16 cellular contexts compared by ENCODE assay signal in the genomic region with DNA sequence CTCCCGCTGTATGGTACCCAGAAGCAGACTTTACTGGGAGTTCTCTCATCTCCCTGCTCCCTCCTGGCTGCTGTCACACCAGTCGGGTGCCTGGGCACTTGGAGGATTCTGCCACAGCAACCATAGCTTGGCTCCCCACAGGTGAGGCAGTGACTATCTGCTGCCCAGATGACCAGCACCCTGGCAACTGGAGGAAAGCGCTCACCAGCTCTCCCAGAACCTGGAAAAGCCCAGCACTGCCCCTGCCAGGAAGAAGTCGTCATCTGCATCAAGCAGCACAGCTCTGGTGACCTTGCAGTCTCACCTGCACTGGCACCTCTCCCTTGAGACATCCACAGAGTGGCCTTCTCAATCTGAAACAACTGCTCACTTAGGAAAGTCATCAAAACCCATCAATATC. TPM values are rescaled to one million over a fixed set of nuclear protein-coding genes. Genes with fewer than 3 reads are reported as not detected.
DNase-seq lines count a peak whose midpoint lies in the region; ATAC-seq, FAIRE-seq and TF ChIP-seq lines count a peak whose summit lies in the region.
"Had no signal": no experiment of that assay in that cellular context is flagged by ENCODE, and none has a peak within 500 bp of the region (broad histone marks: within the 10 kb centered on the region; RNA-seq: fewer than 3 reads in every experiment).

No MANE protein-coding gene starts in this region.

- no peak for DNase-seq in stimulated activated naive CD8-positive, alpha-beta T cell treated with anti-CD3 and anti-CD28 coated beads, Interleukin-15, amount 100 ng/mL, for 72 hours
- DNase-seq in stimulated activated naive CD8-positive, alpha-beta T cell treated with anti-CD3 and anti-CD28 coated beads, Interleukin-15, Interleukin-2, amounts not matched to agents 100 U/mL and 50 U/mL, for 24 hours, result no peak
- peak; percentile 50 for DNase-seq in activated CD4-positive, alpha-beta memory T cell treated with anti-CD3 and anti-CD28 coated beads for 36 hours
- DNase-seq in right lobe of liver, result peak; percentile 66 to 69 (median 67)
- DNase-seq in brain microvascular endothelial cell, result no peak
- DNase-seq in urothelium cell line (ENCODE audit: low spot score), result no peak
- DNase-seq in NCI-H187 treated with DMSO at 0.1 percent for 48 hours (lab: John Stamatoyannopoulos, UW), result no peak
- DNase-seq: NCI-H1105; NK-92 treated with Interleukin-12 subunit alpha and Interleukin-12 subunit beta, amount 100 ng/mL, for 24 hours; T-helper 1 cell had no signal

- H3K4me3 ChIP-seq in right lobe of liver, result no peak overlapping the region
- H3K4me3 ChIP-seq in brain microvascular endothelial cell (ENCODE audit: low read depth, low read length), result no peak overlapping the region

- no peak overlapping the region for H3K27ac ChIP-seq in right lobe of liver
- no peak overlapping the region for H3K27ac ChIP-seq in brain microvascular endothelial cell

- intact Hi-C loops in activated CD4-positive, alpha-beta memory T cell treated with anti-CD3 and anti-CD28 coated beads for 36 hours (cut with micrococcal nuclease), result loop anchor here (5.0 kb wide), 1 partner anchor 247 kb away; no protein-coding TSS in a partner anchor
- intact Hi-C loops in right lobe of liver (cut with DNase I), result no loop called here

- CTCF ChIA-PET in activated CD4-positive, alpha-beta memory T cell treated with anti-CD3 and anti-CD28 coated beads for 36 hours (lab: Charles Lee), result interaction anchor here (0.6 to 2.2 kb wide), 7 partner anchors 8 to 249 kb away, joined by 3 to 13 read pairs (median 3); no protein-coding TSS in a partner anchor

- TF ChIP-seq POLR2A in right lobe of liver (IDR thresholded peaks at IDR 0.05), result no peak

- FAIRE-seq in urothelium cell line (lab: Jason Lieb, UNC), result no peak
- FAIRE-seq: astrocyte, endothelial cell of umbilical vein had no signal

- TF ChIP-seq CTCF in right lobe of liver (IDR thresholded peaks at IDR 0.05) (peak in 3 of 4 donors; percentile 24 to 43 (median 27)), brain microvascular endothelial cell (IDR thresholded peaks at IDR 0.05; ENCODE audit: low read depth, low read length, missing control alignments) (no peak)

- in situ Hi-C loops in brain microvascular endothelial cell (cut with HindIII; ENCODE audit: low pct_ligation_motif_present, low sequenced_read_pairs), result no loop called here

- H3K4me3 Mint-ChIP-seq in stimulated activated naive CD8-positive, alpha-beta T cell treated with anti-CD3 and anti-CD28 coated beads, Interleukin-15, amount 100 ng/mL, for 72 hours, result no peak overlapping the region
- no peak overlapping the region for H3K4me3 Mint-ChIP-seq in activated CD4-positive, alpha-beta memory T cell treated with anti-CD3 and anti-CD28 coated beads for 36 hours
- H3K4me3 Mint-ChIP-seq: CD14-positive monocyte; natural killer cell treated with Interleukin-12 subunit alpha and Interleukin-12 subunit beta and Interleukin-15 and Interleukin-18, amount 100 ng/mL, for 72 hours; stimulated activated memory B cell treated with anti-CD40 and anti-IgM and Interleukin-4, amounts not matched to agents 10 μg/mL and 1 μg/mL and 100 μg/mL, for 72 hours had no signal

- H3K36me3 Mint-ChIP-seq in activated CD4-positive, alpha-beta memory T cell treated with anti-CD3 and anti-CD28 coated beads for 36 hours, result no peaks in the 10 kb centered on the region
- H3K36me3 Mint-ChIP-seq: CD14-positive monocyte; natural killer cell treated with Interleukin-12 subunit alpha and Interleukin-12 subunit beta and Interleukin-15 and Interleukin-18, amount 100 ng/mL, for 72 hours; stimulated activated memory B cell treated with anti-CD40 and anti-IgM and Interleukin-4, amounts not matched to agents 10 μg/mL and 1 μg/mL and 100 μg/mL, for 72 hours had no signal

- H3K9me3 ChIP-seq in right lobe of liver, result no peaks in the 10 kb centered on the region

- no peaks in the 10 kb centered on the region for H3K27me3 Mint-ChIP-seq in stimulated activated naive CD8-positive, alpha-beta T cell treated with anti-CD3 and anti-CD28 coated beads, Interleukin-15, amount 100 ng/mL, for 72 hours
- H3K27me3 Mint-ChIP-seq in activated CD4-positive, alpha-beta memory T cell treated with anti-CD3 and anti-CD28 coated beads for 36 hours, result no peaks in the 10 kb centered on the region
- H3K27me3 Mint-ChIP-seq: stimulated activated memory B cell treated with anti-CD40 and anti-IgM and Interleukin-4, amounts not matched to agents 10 μg/mL and 1 μg/mL and 100 μg/mL, for 72 hours had no signal

- no peaks in the 10 kb centered on the region for H3K4me1 Mint-ChIP-seq in stimulated activated naive CD8-positive, alpha-beta T cell treated with anti-CD3 and anti-CD28 coated beads, Interleukin-15, amount 100 ng/mL, for 72 hours
- H3K4me1 Mint-ChIP-seq in activated CD4-positive, alpha-beta memory T cell treated with anti-CD3 and anti-CD28 coated beads for 36 hours (ENCODE audit: low read depth), result peaks cover 3% of the 10 kb centered on the region
- H3K4me1 Mint-ChIP-seq: CD14-positive monocyte; stimulated activated memory B cell treated with anti-CD40 and anti-IgM and Interleukin-4, amounts not matched to agents 10 μg/mL and 1 μg/mL and 100 μg/mL, for 72 hours had no signal

- no peaks in the 10 kb centered on the region for H3K27me3 ChIP-seq in right lobe of liver
- H3K27me3 ChIP-seq in brain microvascular endothelial cell (replicated peaks), result no peaks in the 10 kb centered on the region

- no CpG with 5 or more reads among the region's 4 CpGs for WGBS in right lobe of liver (ENCODE audit: insufficient coverage, low coverage, low lambda C conversion rate, missing lambda C conversion rate)

- POLR2A ChIA-PET in activated CD4-positive, alpha-beta memory T cell treated with anti-CD3 and anti-CD28 coated beads for 36 hours (lab: Charles Lee), result no interaction called here

- H3K9me3 Mint-ChIP-seq in stimulated activated naive CD8-positive, alpha-beta T cell treated with anti-CD3 and anti-CD28 coated beads, Interleukin-15, amount 100 ng/mL, for 72 hours, result no peaks in the 10 kb centered on the region
- H3K9me3 Mint-ChIP-seq in activated CD4-positive, alpha-beta memory T cell treated with anti-CD3 and anti-CD28 coated beads for 36 hours, result no peaks in the 10 kb centered on the region
- H3K9me3 Mint-ChIP-seq: CD14-positive monocyte; natural killer cell treated with Interleukin-12 subunit alpha and Interleukin-12 subunit beta and Interleukin-15 and Interleukin-18, amount 100 ng/mL, for 72 hours; stimulated activated memory B cell treated with anti-CD40 and anti-IgM and Interleukin-4, amounts not matched to agents 10 μg/mL and 1 μg/mL and 100 μg/mL, for 72 hours had no signal

- peaks cover 0 to 14% (median 7%) of the 10 kb centered on the region in 4 donors for H3K4me1 ChIP-seq in right lobe of liver

- H3K27ac Mint-ChIP-seq in stimulated activated naive CD8-positive, alpha-beta T cell treated with anti-CD3 and anti-CD28 coated beads, Interleukin-15, amount 100 ng/mL, for 72 hours, result no peak overlapping the region
- no peak overlapping the region for H3K27ac Mint-ChIP-seq in activated CD4-positive, alpha-beta memory T cell treated with anti-CD3 and anti-CD28 coated beads for 36 hours
- H3K27ac Mint-ChIP-seq: CD14-positive monocyte; natural killer cell treated with Interleukin-12 subunit alpha and Interleukin-12 subunit beta and Interleukin-15 and Interleukin-18, amount 100 ng/mL, for 72 hours; stimulated activated memory B cell treated with anti-CD40 and anti-IgM and Interleukin-4, amounts not matched to agents 10 μg/mL and 1 μg/mL and 100 μg/mL, for 72 hours had no signal

- H3K36me3 ChIP-seq in right lobe of liver (no peaks in the 10 kb centered on the region), brain microvascular endothelial cell (replicated peaks) (no peaks in the 10 kb centered on the region)

- peak; percentile 48 for ATAC-seq in stimulated activated naive CD8-positive, alpha-beta T cell treated with anti-CD3 and anti-CD28 coated beads, Interleukin-15, amount 100 ng/mL, for 72 hours
- ATAC-seq in stimulated activated naive CD8-positive, alpha-beta T cell treated with anti-CD3 and anti-CD28 coated beads, Interleukin-15, Interleukin-2, amounts not matched to agents 100 U/mL and 50 U/mL, for 24 hours, result no peak
- peak in 3 of 4 donors; percentile 60 to 76 (median 63) for ATAC-seq in right lobe of liver
- ATAC-seq in HG03039 (IDR thresholded peaks at IDR 0.05; ENCODE audit: unreplicated experiment), result no peak
- ATAC-seq: natural killer cell treated with Interleukin-12 subunit alpha and Interleukin-12 subunit beta and Interleukin-15 and Interleukin-18, amount 100 ng/mL, for 72 hours; stimulated activated memory B cell treated with anti-CD40 and anti-IgM and Interleukin-4, amounts not matched to agents 10 μg/mL and 1 μg/mL and 100 μg/mL, for 72 hours had no signal

RNA-seq across cellular contexts. Expression of a gene that starts 31.9 kb away (rescaled TPM):
- 10 to 100 TPM; 44.9 to 46.6 TPM for total RNA-seq in activated CD4-positive, alpha-beta memory T cell treated with anti-CD3 and anti-CD28 coated beads for 36 hours
- total RNA-seq in right lobe of liver, result 1 to 10 TPM; 1.0 to 6.5 (median 4.3) TPM

RNA-seq across cellular contexts. Expression of a gene that starts 48.3 kb away (rescaled TPM):
- 1 to 10 TPM; 1.9 TPM for total RNA-seq in activated CD4-positive, alpha-beta memory T cell treated with anti-CD3 and anti-CD28 coated beads for 36 hours
- 10 to 100 TPM in 5 of 6 experiments, 1 to 10 TPM in 1; 6.7 to 36.3 (median 17.8) TPM for total RNA-seq in right lobe of liver
- total RNA-seq: natural killer cell treated with Interleukin-12 subunit alpha and Interleukin-12 subunit beta and Interleukin-15 and Interleukin-18, amount 100 ng/mL, for 72 hours had no signal

Comparison
In these comparisons a context has a peak if more than half of its experiments do, and no peak if none do; other contexts are left out.
1. ATAC-seq: peak in stimulated activated naive CD8-positive, alpha-beta T cell treated with anti-CD3 and anti-CD28 coated beads, Interleukin-15, amount 100 ng/mL, for 72 hours (single experiment) and right lobe of liver (3 of 4); none in stimulated activated naive CD8-positive, alpha-beta T cell treated with anti-CD3 and anti-CD28 coated beads, Interleukin-15, Interleukin-2, amounts not matched to agents 100 U/mL and 50 U/mL, for 24 hours (single experiment) and HG03039 (single experiment).
2. DNase-seq: peak in activated CD4-positive, alpha-beta memory T cell treated with anti-CD3 and anti-CD28 coated beads for 36 hours (single experiment) and right lobe of liver (3 of 3); none in stimulated activated naive CD8-positive, alpha-beta T cell treated with anti-CD3 and anti-CD28 coated beads, Interleukin-15, amount 100 ng/mL, for 72 hours (0 of 2), stimulated activated naive CD8-positive, alpha-beta T cell treated with anti-CD3 and anti-CD28 coated beads, Interleukin-15, Interleukin-2, amounts not matched to agents 100 U/mL and 50 U/mL, for 24 hours (single experiment), brain microvascular endothelial cell (single experiment), urothelium cell line (single experiment) and NCI-H187 treated with DMSO at 0.1 percent for 48 hours (single experiment).
3. RNA of a gene that starts 31.9 kb away (total RNA-seq): 44.9 to 46.6 TPM in activated CD4-positive, alpha-beta memory T cell treated with anti-CD3 and anti-CD28 coated beads for 36 hours; 1.0 to 6.5 TPM in right lobe of liver; every median in the first group is over 4 times any median in the second.